In the genomic region with DNA sequence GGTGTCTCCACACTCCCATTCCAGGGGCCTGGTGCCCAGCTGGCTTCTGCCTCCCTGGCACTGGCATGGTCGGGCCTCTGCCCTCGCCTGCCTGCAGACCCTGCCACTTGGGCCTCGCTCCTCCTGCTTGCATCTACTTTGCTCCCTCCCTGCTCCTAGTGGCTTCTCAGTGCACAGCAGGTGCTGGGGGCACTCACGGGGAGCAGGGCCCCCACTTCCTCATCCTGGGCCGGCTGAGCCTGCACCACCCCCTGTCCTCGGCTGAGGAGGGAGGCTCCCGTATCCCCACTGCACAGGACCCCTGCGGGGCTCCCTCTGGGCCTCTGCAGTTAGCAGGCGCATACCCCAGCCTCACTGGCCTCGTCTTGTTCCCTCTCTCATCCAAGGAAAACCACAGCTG, we compare ENCODE assay signal across 22 cellular contexts. TPM values are rescaled to one million over a fixed set of nuclear protein-coding genes. Genes with fewer than 3 reads are reported as not detected.
"Had no signal": no experiment of that assay in that cellular context is flagged by ENCODE, and none has a peak within 500 bp of the region (broad histone marks: within the 10 kb centered on the region; RNA-seq: fewer than 3 reads in every experiment).

No MANE protein-coding gene starts in this region.

- H3K27ac Mint-ChIP-seq: activated CD4-positive, alpha-beta memory T cell treated with anti-CD3 and anti-CD28 coated beads, Interleukin-2, amount 10 ng/mL, durations not matched to agents 7 days and 5 days; activated CD4-positive, alpha-beta T cell treated with anti-CD3 and anti-CD28 coated beads for 36 hours; activated naive CD4-positive, alpha-beta T cell treated with anti-CD3 and anti-CD28 coated beads, Interleukin-2, amount 50 U/mL, for 24 hours had no signal

- H3K4me1 Mint-ChIP-seq: activated CD4-positive, alpha-beta memory T cell treated with anti-CD3 and anti-CD28 coated beads, Interleukin-2, amount 10 ng/mL, durations not matched to agents 7 days and 5 days; activated CD4-positive, alpha-beta T cell treated with anti-CD3 and anti-CD28 coated beads for 36 hours; activated naive CD4-positive, alpha-beta T cell treated with anti-CD3 and anti-CD28 coated beads, Interleukin-2, amount 50 U/mL, for 24 hours had no signal

- H3K4me3 Mint-ChIP-seq: activated CD4-positive, alpha-beta memory T cell treated with anti-CD3 and anti-CD28 coated beads, Interleukin-2, amount 10 ng/mL, durations not matched to agents 7 days and 5 days; activated CD4-positive, alpha-beta T cell treated with anti-CD3 and anti-CD28 coated beads for 36 hours; activated naive CD4-positive, alpha-beta T cell treated with anti-CD3 and anti-CD28 coated beads, Interleukin-2, amount 50 U/mL, for 24 hours; naive thymus-derived CD8-positive, alpha-beta T cell had no signal

- ATAC-seq: activated CD4-positive, alpha-beta T cell treated with anti-CD3 and anti-CD28 coated beads for 36 hours; body of pancreas; left lobe of liver; naive thymus-derived CD8-positive, alpha-beta T cell had no signal

- H3K9me3 ChIP-seq: body of pancreas, colonic mucosa, esophagus muscularis mucosa had no signal

- H3K9me3 Mint-ChIP-seq: activated CD4-positive, alpha-beta memory T cell treated with anti-CD3 and anti-CD28 coated beads, Interleukin-2, amount 10 ng/mL, durations not matched to agents 7 days and 5 days; activated naive CD4-positive, alpha-beta T cell treated with anti-CD3 and anti-CD28 coated beads, Interleukin-2, amount 50 U/mL, for 24 hours; naive thymus-derived CD8-positive, alpha-beta T cell had no signal

- H3K27me3 Mint-ChIP-seq: activated CD4-positive, alpha-beta memory T cell treated with anti-CD3 and anti-CD28 coated beads, Interleukin-2, amount 10 ng/mL, durations not matched to agents 7 days and 5 days; activated CD4-positive, alpha-beta T cell treated with anti-CD3 and anti-CD28 coated beads for 36 hours; activated naive CD4-positive, alpha-beta T cell treated with anti-CD3 and anti-CD28 coated beads, Interleukin-2, amount 50 U/mL, for 24 hours; naive thymus-derived CD8-positive, alpha-beta T cell had no signal

- DNase-seq: activated CD4-positive, alpha-beta memory T cell treated with anti-CD3 and anti-CD28 coated beads, Interleukin-2, amount 10 ng/mL, durations not matched to agents 7 days and 5 days; activated CD4-positive, alpha-beta T cell treated with anti-CD3 and anti-CD28 coated beads for 36 hours; activated effector memory CD4-positive, alpha-beta T cell treated with anti-CD3 and anti-CD28 coated beads, Interleukin-2, amount 50 U/mL, for 16 hours; activated T-cell treated with anti-CD3 and anti-CD28 coated beads, Interleukin-2, amount 50 U/mL, for 48 hours; amniotic stem cell; body of pancreas; caudate nucleus; colonic mucosa; islet precursor cell; mammary epithelial cell; naive thymus-derived CD8-positive, alpha-beta T cell; stimulated activated CD4-positive, alpha-beta T cell treated with anti-CD3 and anti-CD28 coated beads, Interleukin-2, amount 100 ng/mL, for 48 hours; stimulated activated naive CD4-positive, alpha-beta T cell; trophoblast cell had no signal

- H3K27ac ChIP-seq: body of pancreas, colonic mucosa, esophagus muscularis mucosa, hepatocyte, VCaP had no signal

- H3K4me1 ChIP-seq: body of pancreas, colonic mucosa had no signal

- H3K4me3 ChIP-seq: body of pancreas, colonic mucosa, esophagus muscularis mucosa, hepatocyte had no signal

- H3K4me2 ChIP-seq: hepatocyte had no signal

- H3K27me3 ChIP-seq: body of pancreas, colonic mucosa, esophagus muscularis mucosa, hepatocyte had no signal

- H3K36me3 ChIP-seq: colonic mucosa had no signal

RNA-seq across cellular contexts. Expression of a gene that starts 35.2 kb away (rescaled TPM):
- total RNA-seq: activated CD4-positive, alpha-beta memory T cell treated with anti-CD3 and anti-CD28 coated beads, Interleukin-2, amount 10 ng/mL, durations not matched to agents 7 days and 5 days; activated CD4-positive, alpha-beta T cell treated with anti-CD3 and anti-CD28 coated beads for 36 hours; body of pancreas; esophagus muscularis mucosa; left lobe of liver; mammary epithelial cell; mononuclear cell; naive thymus-derived CD8-positive, alpha-beta T cell; posterior vena cava; skeletal muscle tissue had no signal
